ENCODE assay signal across 24 cellular contexts in genomic region chr7:77664715-77665114, GRCh38. TPM values are rescaled to one million over a fixed set of nuclear protein-coding genes. Genes with fewer than 3 reads are reported as not detected.
DNase-seq lines count a peak whose midpoint lies in the region; ATAC-seq, FAIRE-seq and TF ChIP-seq lines count a peak whose summit lies in the region.
"Had no signal": no experiment of that assay in that cellular context is flagged by ENCODE, and none has a peak within 500 bp of the region (broad histone marks: within the 10 kb centered on the region; RNA-seq: fewer than 3 reads in every experiment).

No MANE protein-coding gene starts in this region.

- no peak for DNase-seq in natural killer cell
- no peak for DNase-seq in natural killer cell treated with Interleukin-12 subunit alpha and Interleukin-12 subunit beta and Interleukin-15 and Interleukin-18, amount 100 ng/mL, for 72 hours (ENCODE audit: low spot score)
- DNase-seq in mammary epithelial cell = no peak
- no peak for DNase-seq in keratinocyte (ENCODE audit: low read depth, low spot score)
- DNase-seq in smooth muscle cell (lab: John Stamatoyannopoulos, UW; ENCODE audit: unreplicated experiment) = no peak
- no peak for DNase-seq in activated naive CD4-positive, alpha-beta T cell treated with anti-CD3 and anti-CD28 coated beads for 36 hours
- DNase-seq in NCI-H69 (lab: John Stamatoyannopoulos, UW) = no peak
- no peak for DNase-seq in DMS 273 treated with DMSO at 0.1 percent for 48 hours (lab: John Stamatoyannopoulos, UW)
- DNase-seq: CD4-positive, CD25-positive, alpha-beta regulatory T cell; COR-L47; Kasumi-1; MG63; NCI-H1092 treated with DMSO at 0.1 percent for 48 hours; NCI-H1436 treated with DMSO at 0.1 percent for 48 hours; NCI-H2029; NCI-H2227 treated with DMSO at 0.1 percent for 48 hours; NCI-H510A; NCI-H774; NK-92 treated with Interleukin-12 subunit alpha and Interleukin-12 subunit beta, amount 100 ng/mL, for 24 hours had no signal

- H3K79me2 ChIP-seq in mammary epithelial cell (ENCODE audit: insufficient read depth, low read length) = no peaks in the 10 kb centered on the region
- no peaks in the 10 kb centered on the region for H3K79me2 ChIP-seq in keratinocyte (ENCODE audit: control insufficient read depth, insufficient read depth, low read length)
- H3K79me2 ChIP-seq in smooth muscle cell (ENCODE audit: low read depth) = no peaks in the 10 kb centered on the region

- dilution Hi-C loops in mammary epithelial cell (cut with HindIII; ENCODE audit: low sequenced_read_pairs) = no loop called here
- dilution Hi-C loops in keratinocyte (cut with MboI; ENCODE audit: extremely low pct_ligation_motif_present, low sequenced_read_pairs) = no loop called here

- in situ Hi-C loops in mammary epithelial cell (cut with MboI; ENCODE audit: low sequenced_read_pairs in 2 of 2) = loop anchor here in 1 of 2 donors (10.0 kb wide), 1 partner anchor 90 kb away; no protein-coding TSS in a partner anchor

- peak overlapping the region; percentile 54 for H3K4me2 ChIP-seq in mammary epithelial cell (ENCODE audit: insufficient read depth, low read depth, low read length)
- peak overlapping the region; percentile 33 for H3K4me2 ChIP-seq in keratinocyte (ENCODE audit: control insufficient read depth, extremely low read depth, insufficient read depth, low read depth, low read length)
- H3K4me2 ChIP-seq in smooth muscle cell = no peak overlapping the region
- H3K4me2 ChIP-seq: A549 had no signal

- intact Hi-C loops in natural killer cell (cut with micrococcal nuclease) = no loop called here
- intact Hi-C loops in mammary epithelial cell (cut with micrococcal nuclease) = loop anchor here (2.0 kb wide), 1 partner anchor 32 kb away; the partner anchor contains the start of gene RSBN1L
- intact Hi-C loops in activated naive CD4-positive, alpha-beta T cell treated with anti-CD3 and anti-CD28 coated beads for 36 hours (cut with micrococcal nuclease) = no loop called here

- no peak for FAIRE-seq in keratinocyte (lab: Jason Lieb, UNC)
- FAIRE-seq: A549, GM12891, H1 had no signal

- no peak overlapping the region for H3K4me3 Mint-ChIP-seq in natural killer cell
- H3K4me3 Mint-ChIP-seq in natural killer cell treated with Interleukin-12 subunit alpha and Interleukin-12 subunit beta and Interleukin-15 and Interleukin-18, amount 100 ng/mL, for 72 hours = no peak overlapping the region
- H3K4me3 Mint-ChIP-seq in activated naive CD4-positive, alpha-beta T cell treated with anti-CD3 and anti-CD28 coated beads for 36 hours = no peak overlapping the region
- H3K4me3 Mint-ChIP-seq: B cell; CD4-positive, CD25-positive, alpha-beta regulatory T cell had no signal

- no peaks in the 10 kb centered on the region for H4K20me1 ChIP-seq in mammary epithelial cell (ENCODE audit: insufficient read depth, low read length)
- no peaks in the 10 kb centered on the region for H4K20me1 ChIP-seq in keratinocyte (ENCODE audit: control insufficient read depth, extremely low read depth, insufficient read depth, low read length)
- H4K20me1 ChIP-seq in smooth muscle cell (ENCODE audit: low read depth) = no peaks in the 10 kb centered on the region

- ATAC-seq in natural killer cell = no peak
- ATAC-seq in natural killer cell treated with Interleukin-12 subunit alpha and Interleukin-12 subunit beta and Interleukin-15 and Interleukin-18, amount 100 ng/mL, for 72 hours = no peak
- ATAC-seq: A549, SK-N-SH treated with all-trans-retinoic acid at 6 μM for 48 hours had no signal

- H3K4me1 ChIP-seq in mammary epithelial cell (ENCODE audit: insufficient read depth, low read length) (peaks cover 19% of the 10 kb centered on the region), keratinocyte (ENCODE audit: control insufficient read depth, extremely low read depth, insufficient read depth, low read length) (peaks cover 13% of the 10 kb centered on the region), smooth muscle cell (ENCODE audit: low read depth) (no peaks in the 10 kb centered on the region)

- H2AFZ ChIP-seq in mammary epithelial cell (ENCODE audit: low read depth, low read length) (no peak overlapping the region), keratinocyte (ENCODE audit: control insufficient read depth, low read length) (no peak overlapping the region), smooth muscle cell (ENCODE audit: low read depth) (no peak overlapping the region)

- no peaks in the 10 kb centered on the region for H3F3A ChIP-seq in smooth muscle cell (ENCODE audit: low read depth)

- TF ChIP-seq CTCF in natural killer cell (IDR thresholded peaks at IDR 0.05) (no peak), mammary epithelial cell (conservative IDR thresholded peaks at IDR 0.05 in 1 of 2, IDR thresholded peaks at IDR 0.05 in 1 of 2; ENCODE audit: extremely low read depth in 1 of 2, insufficient read depth in 1 of 2, low read depth in 1 of 2, low read length in 2 of 2) (no peak), keratinocyte (optimal IDR thresholded peaks at IDR 0.05 in 1 of 3, IDR thresholded peaks at IDR 0.05 in 1 of 3, conservative IDR thresholded peaks at IDR 0.05 in 1 of 3; ENCODE audit: extremely low read depth in 1 of 3, insufficient read depth in 2 of 3, low read length in 3 of 3) (no peak), smooth muscle cell (IDR thresholded peaks at IDR 0.05; ENCODE audit: borderline replicate concordance, insufficient read depth, poor library complexity, severe bottlenecking) (no peak)

- H3K36me3 ChIP-seq in mammary epithelial cell (ENCODE audit: insufficient read depth, low read length) (no peaks in the 10 kb centered on the region), keratinocyte (ENCODE audit: control insufficient read depth in 2 of 2, extremely low read depth in 1 of 2, insufficient read depth in 2 of 2, low read length in 2 of 2) (peaks cover 0 to 5% of the 10 kb centered on the region in 2 experiments), smooth muscle cell (ENCODE audit: low read depth) (no peaks in the 10 kb centered on the region)
- H3K36me3 ChIP-seq: MG63 had no signal

- H3K4me3 ChIP-seq in mammary epithelial cell (replicated peaks in 1 of 3; ENCODE audit: insufficient read depth in 1 of 3, low read depth in 2 of 3, low read length in 3 of 3) (no peak overlapping the region), keratinocyte (ENCODE audit: control insufficient read depth in 2 of 3, extremely low read depth in 1 of 3, insufficient read depth in 2 of 3, low read depth in 1 of 3, low read length in 3 of 3) (no peak overlapping the region), smooth muscle cell (no peak overlapping the region)
- H3K4me3 ChIP-seq: A549, MG63 had no signal

- H3K9ac ChIP-seq in mammary epithelial cell (ENCODE audit: insufficient read depth, low read length) (peak overlapping the region; percentile 3), keratinocyte (ENCODE audit: control insufficient read depth, extremely low read depth, insufficient read depth, low read length) (peak overlapping the region; percentile 20), smooth muscle cell (ENCODE audit: low read depth) (no peak overlapping the region)

- H3K27me3 Mint-ChIP-seq in natural killer cell (ENCODE audit: low read depth in 2 of 2) = no peaks in the 10 kb centered on the region
- no peaks in the 10 kb centered on the region for H3K27me3 Mint-ChIP-seq in natural killer cell treated with Interleukin-12 subunit alpha and Interleukin-12 subunit beta and Interleukin-15 and Interleukin-18, amount 100 ng/mL, for 72 hours
- H3K27me3 Mint-ChIP-seq in activated naive CD4-positive, alpha-beta T cell treated with anti-CD3 and anti-CD28 coated beads for 36 hours (ENCODE audit: low read depth) = no peaks in the 10 kb centered on the region
- H3K27me3 Mint-ChIP-seq: B cell; CD4-positive, CD25-positive, alpha-beta regulatory T cell had no signal

- CTCF ChIA-PET in mammary epithelial cell (lab: Charles Lee; ENCODE audit: low non-redundant PET) = interaction anchor here (1.0 kb wide), 1 partner anchor 10 kb away, joined by 5 read pairs; no protein-coding TSS in a partner anchor
- CTCF ChIA-PET in activated naive CD4-positive, alpha-beta T cell treated with anti-CD3 and anti-CD28 coated beads for 36 hours (lab: Charles Lee) = no interaction called here

- H3K27ac Mint-ChIP-seq in natural killer cell = peak overlapping the region; percentile 27 to 45
- H3K27ac Mint-ChIP-seq in natural killer cell treated with Interleukin-12 subunit alpha and Interleukin-12 subunit beta and Interleukin-15 and Interleukin-18, amount 100 ng/mL, for 72 hours = peak overlapping the region in 1 of 2 donors; percentile 48
- no peak overlapping the region for H3K27ac Mint-ChIP-seq in activated naive CD4-positive, alpha-beta T cell treated with anti-CD3 and anti-CD28 coated beads for 36 hours
- H3K27ac Mint-ChIP-seq: B cell; CD4-positive, CD25-positive, alpha-beta regulatory T cell had no signal

- H3K9me3 ChIP-seq in mammary epithelial cell (replicated peaks; ENCODE audit: insufficient read depth, low read length) (no peaks in the 10 kb centered on the region), keratinocyte (ENCODE audit: control insufficient read depth, low read depth, low read length) (no peaks in the 10 kb centered on the region), smooth muscle cell (replicated peaks; ENCODE audit: low read depth) (no peaks in the 10 kb centered on the region)
- H3K9me3 ChIP-seq: A549, MG63 had no signal

- H3K27ac ChIP-seq in mammary epithelial cell (ENCODE audit: insufficient read depth, low read depth, low read length) (peak overlapping the region; percentile 77), keratinocyte (ENCODE audit: control insufficient read depth, insufficient read depth, low read length) (peak overlapping the region; percentile 51), smooth muscle cell (ENCODE audit: low read depth) (peak overlapping the region; percentile 13)

- H3K36me3 Mint-ChIP-seq in natural killer cell = no peaks in the 10 kb centered on the region
- no peaks in the 10 kb centered on the region for H3K36me3 Mint-ChIP-seq in natural killer cell treated with Interleukin-12 subunit alpha and Interleukin-12 subunit beta and Interleukin-15 and Interleukin-18, amount 100 ng/mL, for 72 hours
- H3K36me3 Mint-ChIP-seq in activated naive CD4-positive, alpha-beta T cell treated with anti-CD3 and anti-CD28 coated beads for 36 hours (ENCODE audit: low read depth) = no peaks in the 10 kb centered on the region
- H3K36me3 Mint-ChIP-seq: CD4-positive, CD25-positive, alpha-beta regulatory T cell had no signal

- H3K4me1 Mint-ChIP-seq in natural killer cell = peaks cover 0 to 6% of the 10 kb centered on the region in 2 donors
- H3K4me1 Mint-ChIP-seq in natural killer cell treated with Interleukin-12 subunit alpha and Interleukin-12 subunit beta and Interleukin-15 and Interleukin-18, amount 100 ng/mL, for 72 hours (ENCODE audit: low read depth in 2 of 2) = peaks cover 0 to 3% of the 10 kb centered on the region in 2 donors
- H3K4me1 Mint-ChIP-seq in activated naive CD4-positive, alpha-beta T cell treated with anti-CD3 and anti-CD28 coated beads for 36 hours (ENCODE audit: low read depth) = no peaks in the 10 kb centered on the region
- H3K4me1 Mint-ChIP-seq: B cell; CD4-positive, CD25-positive, alpha-beta regulatory T cell had no signal

- BruUV-seq in mammary epithelial cell (replicated peaks; lab: Mats Ljungman, UMichigan) = no TSS peak

- no peaks in the 10 kb centered on the region for H3K27me3 ChIP-seq in mammary epithelial cell (ENCODE audit: insufficient read depth, low read length)
- H3K27me3 ChIP-seq in keratinocyte (ENCODE audit: control insufficient read depth, extremely low read depth, insufficient read depth, low read length) = no peaks in the 10 kb centered on the region
- no peaks in the 10 kb centered on the region for H3K27me3 ChIP-seq in smooth muscle cell (ENCODE audit: low read depth)
- H3K27me3 ChIP-seq: MG63 had no signal

- H3K9me1 ChIP-seq in keratinocyte (ENCODE audit: control insufficient read depth, extremely low read depth, insufficient read depth, low read length) = no peaks in the 10 kb centered on the region

- no peaks in the 10 kb centered on the region for H3K9me3 Mint-ChIP-seq in natural killer cell
- H3K9me3 Mint-ChIP-seq in natural killer cell treated with Interleukin-12 subunit alpha and Interleukin-12 subunit beta and Interleukin-15 and Interleukin-18, amount 100 ng/mL, for 72 hours = no peaks in the 10 kb centered on the region
- H3K9me3 Mint-ChIP-seq in activated naive CD4-positive, alpha-beta T cell treated with anti-CD3 and anti-CD28 coated beads for 36 hours = no peaks in the 10 kb centered on the region
- H3K9me3 Mint-ChIP-seq: CD4-positive, CD25-positive, alpha-beta regulatory T cell had no signal

RNA-seq across cellular contexts. Expression of gene RSBN1L, which starts 31.5 kb away (rescaled TPM):
- total RNA-seq in natural killer cell (10 to 100 TPM; 23.9 to 34.4 (median 33.4) TPM), mammary epithelial cell (10 to 100 TPM in 1 of 2 donors, 1 to 10 TPM in 1; 8.8 to 12.8 TPM), smooth muscle cell (12.6 and 26.2 TPM in 2 replicates)
- total RNA-seq in natural killer cell treated with Interleukin-12 subunit alpha and Interleukin-12 subunit beta and Interleukin-15 and Interleukin-18, amount 100 ng/mL, for 72 hours = 10 to 100 TPM; 19.0 to 21.2 TPM
- polyA plus RNA-seq in mammary epithelial cell (5.0 TPM), keratinocyte (3.9 to 9.6 TPM (median 6.0 TPM) in 3 replicates), smooth muscle cell (3.7 and 3.8 TPM in 2 replicates)
- polyA minus RNA-seq in mammary epithelial cell (36.5 TPM), keratinocyte (2.7 to 20.0 TPM (median 10.3 TPM) in 3 replicates)
- polyA plus RNA-seq in keratinocyte (2011; ENCODE audit: low read depth) = 11.3 TPM
- 2.2 and 3.8 TPM in 2 replicates for polyA plus RNA-seq in keratinocyte (2011; cell fraction: cytosol; rRNA removed)
- polyA plus RNA-seq in keratinocyte (2011; cell fraction: nucleus; rRNA removed) = 7.0 and 7.7 TPM in 2 replicates
- 5.3 and 8.0 TPM in 2 replicates for polyA plus RNA-seq in keratinocyte (2012; ENCODE audit: low replicate concordance)
- polyA minus RNA-seq in keratinocyte (2011; cell fraction: cytosol; rRNA and poly(A)+ RNA removed) = 2.9 TPM
- polyA minus RNA-seq in keratinocyte (2011; cell fraction: nucleus; rRNA and poly(A)+ RNA removed) = 4.7 and 5.6 TPM in 2 replicates
- total RNA-seq in activated naive CD4-positive, alpha-beta T cell treated with anti-CD3 and anti-CD28 coated beads for 36 hours = 10 to 100 TPM; 15.7 to 16.9 TPM

Comparison
In these comparisons a context has a peak if more than half of its experiments do, and no peak if none do; other contexts are left out.
1. H3K27ac ChIP-seq: peak in every context shown above with its lines; median percentile 77 in mammary epithelial cell; 51 in keratinocyte; 13 in smooth muscle cell.